ENCODE assay signal across 17 cellular contexts in genomic region chr15:69727257-69727924, GRCh38.
DNase-seq lines count a peak whose midpoint lies in the region; ATAC-seq and TF ChIP-seq lines count a peak whose summit lies in the region.
"Had no signal": no experiment of that assay in that cellular context is flagged by ENCODE, and none has a peak within 500 bp of the region (broad histone marks: within the 10 kb centered on the region; RNA-seq: fewer than 3 reads in every experiment).

No MANE protein-coding gene starts in this region.

- no peaks in the 10 kb centered on the region for H3K36me3 Mint-ChIP-seq in GM23338 (ENCODE audit: low read depth)
- H3K36me3 Mint-ChIP-seq in dendritic cell treated with granulocyte-macrophage colony-stimulating factor and Interleukin-4, amounts not matched to agents 40 ng/mL and 50 ng/mL, for 4 days (ENCODE audit: low read depth), result no peaks in the 10 kb centered on the region
- no peaks in the 10 kb centered on the region for H3K36me3 Mint-ChIP-seq in stimulated activated naive B cell treated with anti-CD40 and anti-IgM and Interleukin-4, amounts not matched to agents 10 μg/mL and 1 μg/mL and 100 μg/mL, for 72 hours
- H3K36me3 Mint-ChIP-seq: CD8-positive, alpha-beta T cell had no signal

- no peaks in the 10 kb centered on the region for H3K79me2 ChIP-seq in GM23338 (replicated peaks; ENCODE audit: insufficient read depth)

- DNase-seq in GM23338 (ENCODE audit: low spot score), result no peak
- peak; percentile 50 for DNase-seq in NCI-H1417 treated with DMSO at 0.1 percent for 48 hours (lab: John Stamatoyannopoulos, UW)
- DNase-seq in stimulated activated naive B cell treated with anti-CD40 and anti-IgM and Interleukin-4, amounts not matched to agents 10 μg/mL and 1 μg/mL and 100 μg/mL, for 72 hours, result no peak
- no peak for DNase-seq in midbrain (lab: John Stamatoyannopoulos, UW)
- DNase-seq in H4 (ENCODE audit: low spot score), result no peak
- DNase-seq: CD8-positive, alpha-beta T cell; KG1; NCI-H1092 treated with DMSO at 0.1 percent for 48 hours; NCI-H2029; NCI-H510A treated with DMSO at 0.1 percent for 48 hours; NK-92 treated with Interleukin-12 subunit alpha and Interleukin-12 subunit beta, amount 100 ng/mL, for 24 hours; OCI-M1; SW 1271 had no signal

- H3K4me1 Mint-ChIP-seq in GM23338, result peaks cover 26% of the 10 kb centered on the region
- H3K4me1 Mint-ChIP-seq in dendritic cell treated with granulocyte-macrophage colony-stimulating factor and Interleukin-4, amounts not matched to agents 40 ng/mL and 50 ng/mL, for 4 days (ENCODE audit: low read depth), result peaks cover 63% of the 10 kb centered on the region
- peaks cover 17% of the 10 kb centered on the region in 2 donors for H3K4me1 Mint-ChIP-seq in stimulated activated naive B cell treated with anti-CD40 and anti-IgM and Interleukin-4, amounts not matched to agents 10 μg/mL and 1 μg/mL and 100 μg/mL, for 72 hours

- no peaks in the 10 kb centered on the region for H3K36me3 ChIP-seq in GM23338 (ENCODE audit: insufficient read depth)
- H3K36me3 ChIP-seq: SJSA1 had no signal

- H2AFZ ChIP-seq in GM23338, result peak overlapping the region; percentile 47

- H3K4me1 ChIP-seq in GM23338 (ENCODE audit: insufficient read depth), result peaks cover 12% of the 10 kb centered on the region; the same call in 1 of the 2 replicates

- no peaks in the 10 kb centered on the region; the same call in 2 of the 3 replicates for H3K9me3 Mint-ChIP-seq in GM23338
- no peaks in the 10 kb centered on the region for H3K9me3 Mint-ChIP-seq in dendritic cell treated with granulocyte-macrophage colony-stimulating factor and Interleukin-4, amounts not matched to agents 40 ng/mL and 50 ng/mL, for 4 days
- no peaks in the 10 kb centered on the region for H3K9me3 Mint-ChIP-seq in stimulated activated naive B cell treated with anti-CD40 and anti-IgM and Interleukin-4, amounts not matched to agents 10 μg/mL and 1 μg/mL and 100 μg/mL, for 72 hours
- H3K9me3 Mint-ChIP-seq: CD8-positive, alpha-beta T cell had no signal

- H4K20me1 ChIP-seq in GM23338 (replicated peaks; ENCODE audit: insufficient read depth), result no peaks in the 10 kb centered on the region

- ATAC-seq in GM23338 (peak; percentile 26), GM19467 (IDR thresholded peaks at IDR 0.05; ENCODE audit: unreplicated experiment) (no peak)
- no peak for ATAC-seq in stimulated activated naive B cell treated with anti-CD40 and anti-IgM and Interleukin-4, amounts not matched to agents 10 μg/mL and 1 μg/mL and 100 μg/mL, for 72 hours (replicated peaks)
- ATAC-seq: CD8-positive, alpha-beta T cell had no signal

- intact Hi-C loops in dendritic cell treated with granulocyte-macrophage colony-stimulating factor and Interleukin-4, amounts not matched to agents 40 ng/mL and 50 ng/mL, for 4 days (cut with micrococcal nuclease), result loop anchor here (5.0 to 10.0 kb wide), 3 partner anchors 150 to 737 kb away; partner anchors contain the start of gene TLE3

- peaks cover 3% of the 10 kb centered on the region for H3K27me3 Mint-ChIP-seq in GM23338 (ENCODE audit: insufficient read depth, low read depth, poor library complexity)
- H3K27me3 Mint-ChIP-seq in dendritic cell treated with granulocyte-macrophage colony-stimulating factor and Interleukin-4, amounts not matched to agents 40 ng/mL and 50 ng/mL, for 4 days, result peaks cover 5% of the 10 kb centered on the region
- H3K27me3 Mint-ChIP-seq in stimulated activated naive B cell treated with anti-CD40 and anti-IgM and Interleukin-4, amounts not matched to agents 10 μg/mL and 1 μg/mL and 100 μg/mL, for 72 hours, result peaks cover 30 to 53% of the 10 kb centered on the region in 2 donors

- H3K4me3 Mint-ChIP-seq in GM23338, result no peak overlapping the region
- H3K4me3 Mint-ChIP-seq in dendritic cell treated with granulocyte-macrophage colony-stimulating factor and Interleukin-4, amounts not matched to agents 40 ng/mL and 50 ng/mL, for 4 days, result no peak overlapping the region
- no peak overlapping the region for H3K4me3 Mint-ChIP-seq in stimulated activated naive B cell treated with anti-CD40 and anti-IgM and Interleukin-4, amounts not matched to agents 10 μg/mL and 1 μg/mL and 100 μg/mL, for 72 hours
- H3K4me3 Mint-ChIP-seq: B cell; CD8-positive, alpha-beta T cell had no signal

- H3K4me2 ChIP-seq in GM23338, result peak overlapping the region; percentile 1; the same call in 1 of the 2 replicates

- no peak overlapping the region for H3K4me3 ChIP-seq in GM23338
- H3K4me3 ChIP-seq: SJSA1 had no signal

- no peaks in the 10 kb centered on the region for H3K27me3 ChIP-seq in GM23338 (ENCODE audit: insufficient read depth)
- H3K27me3 ChIP-seq: SJSA1 had no signal

- H3K9me2 ChIP-seq in GM23338 (ENCODE audit: insufficient read depth), result no peaks in the 10 kb centered on the region

- H3K27ac Mint-ChIP-seq in GM23338, result no peak overlapping the region
- peak overlapping the region; percentile 81 for H3K27ac Mint-ChIP-seq in dendritic cell treated with granulocyte-macrophage colony-stimulating factor and Interleukin-4, amounts not matched to agents 40 ng/mL and 50 ng/mL, for 4 days
- peak overlapping the region; percentile 73 for H3K27ac Mint-ChIP-seq in stimulated activated naive B cell treated with anti-CD40 and anti-IgM and Interleukin-4, amounts not matched to agents 10 μg/mL and 1 μg/mL and 100 μg/mL, for 72 hours
- H3K27ac Mint-ChIP-seq: B cell; CD8-positive, alpha-beta T cell had no signal

- 0 out of 2 replicates have a peak overlapping the region, but pooled peaks have one; percentile 45 for H3K27ac ChIP-seq in GM23338 (ENCODE audit: low read depth)
- H3K27ac ChIP-seq: SJSA1 had no signal

- H3F3A ChIP-seq in GM23338 (replicated peaks; ENCODE audit: low read depth), result no peaks in the 10 kb centered on the region

- no peak for TF ChIP-seq CTCF in GM23338 (conservative IDR thresholded peaks at IDR 0.05; ENCODE audit: low read depth in 2 of 2)

TF ChIP-seq in GM23338, 12 proteins besides CTCF, POLR2A, EP300 and RAD21 (continues in another document):
- TF ChIP-seq EZH2 (IDR thresholded peaks at IDR 0.05; ENCODE audit: low read depth, unreplicated experiment) (no peak), ZNF462 (CRISPR knock-in tag; IDR thresholded peaks at IDR 0.05) (no peak), JUNB (IDR thresholded peaks at IDR 0.05; ENCODE audit: unreplicated experiment) (no peak)
